In the genomic region with DNA sequence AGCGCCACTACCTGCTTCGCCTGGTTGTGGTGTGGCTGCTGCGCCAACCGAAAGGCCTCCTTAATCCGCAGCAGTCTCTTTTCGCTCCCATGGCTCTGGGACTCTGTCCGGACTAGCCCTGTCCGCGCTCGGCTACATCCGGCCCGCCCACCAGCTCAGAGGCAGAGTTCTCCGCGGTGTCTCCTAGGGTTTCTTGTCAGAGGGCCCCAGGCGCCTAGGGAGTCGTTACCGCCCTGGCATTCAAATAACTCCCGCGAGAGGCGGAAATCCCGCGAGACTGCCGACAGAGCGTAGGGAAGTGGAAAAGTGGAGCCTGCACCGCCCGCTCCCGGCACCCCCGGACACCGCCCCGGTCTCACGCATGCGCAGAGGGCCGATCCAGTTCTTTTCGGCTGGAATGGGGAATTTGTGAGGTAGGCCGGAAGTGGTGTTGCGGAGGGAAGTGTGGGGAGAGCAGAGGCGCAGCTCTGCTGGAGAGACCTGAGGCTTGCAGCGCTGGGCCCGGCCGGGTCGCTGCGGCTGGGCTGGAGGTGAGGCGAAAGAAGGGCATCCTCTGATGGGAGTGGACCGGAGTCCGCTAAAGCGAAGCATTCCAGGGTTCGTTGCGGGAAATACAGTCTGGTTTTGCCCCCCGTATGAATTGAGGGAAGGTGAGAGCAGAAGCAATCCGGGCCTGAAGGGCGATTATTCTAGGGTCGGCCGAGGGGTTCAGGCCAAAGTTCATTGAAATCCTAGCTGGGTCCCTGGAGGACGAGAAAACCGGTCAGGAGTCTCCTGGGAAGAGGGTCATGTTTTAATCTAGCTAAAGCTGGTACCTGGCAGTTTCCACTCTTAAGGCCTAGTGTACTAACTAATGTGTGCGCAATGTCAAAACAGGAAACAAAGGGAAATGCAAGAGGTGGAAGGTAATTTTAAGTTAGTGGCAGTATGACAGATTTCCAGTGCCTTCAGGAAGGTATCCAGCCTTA, we compare ENCODE assay signal across 1 cellular context.
TF ChIP-seq lines count a peak whose summit lies in the region.

Gene FAM200B (plus strand): TSS at position 456 of the 968 bp plus-strand sequence. CDS start 5,151 bp downstream, outside the sequence.

TF ChIP-seq in HepG2, 621 proteins besides CTCF, POLR2A, EP300 and RAD21 (continued from another document and continues in another):
- TF ChIP-seq PRDM15 (CRISPR knock-in tag; IDR thresholded peaks at IDR 0.05) (peak; percentile 86), TBP (CRISPR knock-in tag; IDR thresholded peaks at IDR 0.05) (no peak), ZNF281 (CRISPR knock-in tag; IDR thresholded peaks at IDR 0.05; ENCODE audit: borderline replicate concordance) (0 out of 2 replicates have a peak, but pooled peaks have one; percentile 23), ZBTB3 (CRISPR knock-in tag; IDR thresholded peaks at IDR 0.05; ENCODE audit: borderline replicate concordance, low read depth) (no peak), TEAD2 (CRISPR knock-in tag; IDR thresholded peaks at IDR 0.05) (no peak), KLF15 (CRISPR knock-in tag; IDR thresholded peaks at IDR 0.05; ENCODE audit: borderline replicate concordance) (no peak; the same call in 1 of the 2 replicates), HNF4G (IDR thresholded peaks at IDR 0.05; ENCODE audit: borderline replicate concordance, low read depth, low read length) (peak; percentile 22; the same call in 1 of the 2 replicates), HNF4G (CRISPR knock-in tag; IDR thresholded peaks at IDR 0.05; ENCODE audit: borderline replicate concordance, low read depth) (peak; percentile 38; the same call in 1 of the 2 replicates), ZNF326 (CRISPR knock-in tag; IDR thresholded peaks at IDR 0.05; ENCODE audit: borderline replicate concordance) (no peak), STAG1 (CRISPR knock-in tag; IDR thresholded peaks at IDR 0.05) (0 out of 2 replicates have a peak, but pooled peaks have one; percentile 12), CEBPG (CRISPR knock-in tag; IDR thresholded peaks at IDR 0.05) (peak; percentile 18; the same call in 1 of the 2 replicates), ZNF781 (CRISPR knock-in tag; IDR thresholded peaks at IDR 0.05; ENCODE audit: borderline replicate concordance, not compliant biosample characterization) (peak; percentile 48), PCBP2 (optimal IDR thresholded peaks at IDR 0.05; ENCODE audit: low read depth, low read length, poor library complexity, severe bottlenecking) (no peak), SP140L (CRISPR knock-in tag; IDR thresholded peaks at IDR 0.05; ENCODE audit: borderline replicate concordance) (no peak), ZNF557 (CRISPR knock-in tag; IDR thresholded peaks at IDR 0.05) (no peak), ZSCAN22 (CRISPR knock-in tag; IDR thresholded peaks at IDR 0.05) (no peak), ZNF792 (CRISPR knock-in tag; IDR thresholded peaks at IDR 0.05) (peak; percentile 76), NFE2L1 (CRISPR knock-in tag; IDR thresholded peaks at IDR 0.05; ENCODE audit: borderline replicate concordance) (no peak), ZNF33A (CRISPR knock-in tag; IDR thresholded peaks at IDR 0.05; ENCODE audit: borderline replicate concordance) (no peak), ATAD3A (CRISPR knock-in tag; IDR thresholded peaks at IDR 0.05) (no peak), ZNF782 (CRISPR knock-in tag; IDR thresholded peaks at IDR 0.05; ENCODE audit: borderline replicate concordance) (no peak; the same call in 1 of the 2 replicates), MAFF (IDR thresholded peaks at IDR 0.05; ENCODE audit: low read depth, low read length) (0 out of 2 replicates have a peak, but pooled peaks have one; percentile 3), CENPT (CRISPR knock-in tag; IDR thresholded peaks at IDR 0.05; ENCODE audit: low read depth) (0 out of 2 replicates have a peak, but pooled peaks have one; percentile 80), HOXA7 (CRISPR knock-in tag; IDR thresholded peaks at IDR 0.05) (no peak), HBP1 (CRISPR knock-in tag; IDR thresholded peaks at IDR 0.05; ENCODE audit: low read depth) (no peak), ZNF432 (CRISPR knock-in tag; IDR thresholded peaks at IDR 0.05; ENCODE audit: borderline replicate concordance) (no peak), ZNF83 (CRISPR knock-in tag; IDR thresholded peaks at IDR 0.05; ENCODE audit: borderline replicate concordance) (no peak; the same call in 1 of the 2 replicates), IKZF1 (IDR thresholded peaks at IDR 0.05) (no peak), ZNF766 (CRISPR knock-in tag; IDR thresholded peaks at IDR 0.05; ENCODE audit: borderline replicate concordance) (peak; percentile 86; the same call in 1 of the 2 replicates), XRCC5 (optimal IDR thresholded peaks at IDR 0.05; ENCODE audit: low read length) (no peak), HIVEP1 (CRISPR knock-in tag; IDR thresholded peaks at IDR 0.05) (peak; percentile 92), NFE2 (CRISPR knock-in tag; IDR thresholded peaks at IDR 0.05) (no peak), ZMYM3 (CRISPR knock-in tag; IDR thresholded peaks at IDR 0.05) (peak; percentile 43; the same call in 1 of the 2 replicates)
- TF ChIP-seq, protein P1, sequence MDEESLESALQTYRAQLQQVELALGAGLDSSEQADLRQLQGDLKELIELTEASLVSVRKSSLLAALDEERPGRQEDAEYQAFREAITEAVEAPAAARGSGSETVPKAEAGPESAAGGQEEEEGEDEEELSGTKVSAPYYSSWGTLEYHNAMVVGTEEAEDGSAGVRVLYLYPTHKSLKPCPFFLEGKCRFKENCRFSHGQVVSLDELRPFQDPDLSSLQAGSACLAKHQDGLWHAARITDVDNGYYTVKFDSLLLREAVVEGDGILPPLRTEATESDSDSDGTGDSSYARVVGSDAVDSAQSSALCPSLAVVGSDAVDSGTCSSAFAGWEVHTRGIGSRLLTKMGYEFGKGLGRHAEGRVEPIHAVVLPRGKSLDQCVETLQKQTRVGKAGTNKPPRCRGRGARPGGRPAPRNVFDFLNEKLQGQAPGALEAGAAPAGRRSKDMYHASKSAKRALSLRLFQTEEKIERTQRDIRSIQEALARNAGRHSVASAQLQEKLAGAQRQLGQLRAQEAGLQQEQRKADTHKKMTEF (CRISPR knock-in tag; IDR thresholded peaks at IDR 0.05): peak; percentile 89
- TF ChIP-seq, protein P2, sequence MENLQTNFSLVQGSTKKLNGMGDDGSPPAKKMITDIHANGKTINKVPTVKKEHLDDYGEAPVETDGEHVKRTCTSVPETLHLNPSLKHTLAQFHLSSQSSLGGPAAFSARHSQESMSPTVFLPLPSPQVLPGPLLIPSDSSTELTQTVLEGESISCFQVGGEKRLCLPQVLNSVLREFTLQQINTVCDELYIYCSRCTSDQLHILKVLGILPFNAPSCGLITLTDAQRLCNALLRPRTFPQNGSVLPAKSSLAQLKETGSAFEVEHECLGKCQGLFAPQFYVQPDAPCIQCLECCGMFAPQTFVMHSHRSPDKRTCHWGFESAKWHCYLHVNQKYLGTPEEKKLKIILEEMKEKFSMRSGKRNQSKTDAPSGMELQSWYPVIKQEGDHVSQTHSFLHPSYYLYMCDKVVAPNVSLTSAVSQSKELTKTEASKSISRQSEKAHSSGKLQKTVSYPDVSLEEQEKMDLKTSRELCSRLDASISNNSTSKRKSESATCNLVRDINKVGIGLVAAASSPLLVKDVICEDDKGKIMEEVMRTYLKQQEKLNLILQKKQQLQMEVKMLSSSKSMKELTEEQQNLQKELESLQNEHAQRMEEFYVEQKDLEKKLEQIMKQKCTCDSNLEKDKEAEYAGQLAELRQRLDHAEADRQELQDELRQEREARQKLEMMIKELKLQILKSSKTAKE (CRISPR knock-in tag; IDR thresholded peaks at IDR 0.05; ENCODE audit: borderline replicate concordance): no peak
- TF ChIP-seq, protein P3, sequence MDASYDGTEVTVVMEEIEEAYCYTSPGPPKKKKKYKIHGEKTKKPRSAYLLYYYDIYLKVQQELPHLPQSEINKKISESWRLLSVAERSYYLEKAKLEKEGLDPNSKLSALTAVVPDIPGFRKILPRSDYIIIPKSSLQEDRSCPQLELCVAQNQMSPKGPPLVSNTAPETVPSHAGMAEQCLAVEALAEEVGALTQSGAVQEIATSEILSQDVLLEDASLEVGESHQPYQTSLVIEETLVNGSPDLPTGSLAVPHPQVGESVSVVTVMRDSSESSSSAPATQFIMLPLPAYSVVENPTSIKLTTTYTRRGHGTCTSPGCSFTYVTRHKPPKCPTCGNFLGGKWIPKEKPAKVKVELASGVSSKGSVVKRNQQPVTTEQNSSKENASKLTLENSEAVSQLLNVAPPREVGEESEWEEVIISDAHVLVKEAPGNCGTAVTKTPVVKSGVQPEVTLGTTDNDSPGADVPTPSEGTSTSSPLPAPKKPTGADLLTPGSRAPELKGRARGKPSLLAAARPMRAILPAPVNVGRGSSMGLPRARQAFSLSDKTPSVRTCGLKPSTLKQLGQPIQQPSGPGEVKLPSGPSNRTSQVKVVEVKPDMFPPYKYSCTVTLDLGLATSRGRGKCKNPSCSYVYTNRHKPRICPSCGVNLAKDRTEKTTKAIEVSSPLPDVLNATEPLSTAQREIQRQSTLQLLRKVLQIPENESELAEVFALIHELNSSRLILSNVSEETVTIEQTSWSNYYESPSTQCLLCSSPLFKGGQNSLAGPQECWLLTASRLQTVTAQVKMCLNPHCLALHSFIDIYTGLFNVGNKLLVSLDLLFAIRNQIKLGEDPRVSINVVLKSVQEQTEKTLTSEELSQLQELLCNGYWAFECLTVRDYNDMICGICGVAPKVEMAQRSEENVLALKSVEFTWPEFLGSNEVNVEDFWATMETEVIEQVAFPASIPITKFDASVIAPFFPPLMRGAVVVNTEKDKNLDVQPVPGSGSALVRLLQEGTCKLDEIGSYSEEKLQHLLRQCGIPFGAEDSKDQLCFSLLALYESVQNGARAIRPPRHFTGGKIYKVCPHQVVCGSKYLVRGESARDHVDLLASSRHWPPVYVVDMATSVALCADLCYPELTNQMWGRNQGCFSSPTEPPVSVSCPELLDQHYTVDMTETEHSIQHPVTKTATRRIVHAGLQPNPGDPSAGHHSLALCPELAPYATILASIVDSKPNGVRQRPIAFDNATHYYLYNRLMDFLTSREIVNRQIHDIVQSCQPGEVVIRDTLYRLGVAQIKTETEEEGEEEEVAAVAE (CRISPR knock-in tag; IDR thresholded peaks at IDR 0.05; ENCODE audit: borderline replicate concordance): no peak
- TF ChIP-seq, protein P4, sequence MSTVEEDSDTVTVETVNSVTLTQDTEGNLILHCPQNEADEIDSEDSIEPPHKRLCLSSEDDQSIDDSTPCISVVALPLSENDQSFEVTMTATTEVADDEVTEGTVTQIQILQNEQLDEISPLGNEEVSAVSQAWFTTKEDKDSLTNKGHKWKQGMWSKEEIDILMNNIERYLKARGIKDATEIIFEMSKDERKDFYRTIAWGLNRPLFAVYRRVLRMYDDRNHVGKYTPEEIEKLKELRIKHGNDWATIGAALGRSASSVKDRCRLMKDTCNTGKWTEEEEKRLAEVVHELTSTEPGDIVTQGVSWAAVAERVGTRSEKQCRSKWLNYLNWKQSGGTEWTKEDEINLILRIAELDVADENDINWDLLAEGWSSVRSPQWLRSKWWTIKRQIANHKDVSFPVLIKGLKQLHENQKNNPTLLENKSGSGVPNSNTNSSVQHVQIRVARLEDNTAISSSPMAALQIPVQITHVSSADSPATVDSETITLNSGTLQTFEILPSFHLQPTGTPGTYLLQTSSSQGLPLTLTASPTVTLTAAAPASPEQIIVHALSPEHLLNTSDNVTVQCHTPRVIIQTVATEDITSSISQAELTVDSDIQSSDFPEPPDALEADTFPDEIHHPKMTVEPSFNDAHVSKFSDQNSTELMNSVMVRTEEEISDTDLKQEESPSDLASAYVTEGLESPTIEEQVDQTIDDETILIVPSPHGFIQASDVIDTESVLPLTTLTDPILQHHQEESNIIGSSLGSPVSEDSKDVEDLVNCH (CRISPR knock-in tag; IDR thresholded peaks at IDR 0.05): no peak
